Comparison of ENCODE assay signal across 7 cellular contexts in genomic region chr2:16062471-16063250, GRCh38.
"Had no signal": no experiment of that assay in that cellular context is flagged by ENCODE, and none has a peak within 500 bp of the region (broad histone marks: within the 10 kb centered on the region; RNA-seq: fewer than 3 reads in every experiment).

No MANE protein-coding gene starts in this region.

- H3K4me3 ChIP-seq: GM23248, K562 had no signal

- ATAC-seq: K562 had no signal

- H3K9ac ChIP-seq: GM23248 had no signal

- H2AFZ ChIP-seq: GM23248 had no signal

- DNase-seq: GM23248, GOT3, H7, HCEC 1CT, IMR-90, KG1 had no signal

- H3K27ac ChIP-seq: GM23248 had no signal
